ENCODE assay signal across 8 cellular contexts in the genomic region with DNA sequence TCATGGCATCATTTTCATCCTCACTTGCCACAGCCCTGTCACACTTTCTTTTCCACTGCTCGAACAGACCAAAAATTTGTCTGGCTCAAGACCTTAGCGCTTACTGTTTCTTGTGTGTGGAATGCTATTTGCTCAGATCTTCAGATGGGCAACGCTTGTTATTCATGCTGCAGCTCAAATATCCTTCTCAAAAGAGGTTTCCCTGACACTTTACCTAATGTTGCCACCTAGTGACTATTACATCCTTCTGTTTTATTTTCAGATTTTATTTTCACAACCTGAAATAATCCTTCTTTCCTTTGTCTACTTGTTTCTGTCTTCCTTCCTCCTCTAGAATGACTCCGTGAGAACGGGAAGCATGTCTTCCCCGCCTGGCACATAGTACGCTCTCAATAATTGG. TPM values are rescaled to one million over a fixed set of nuclear protein-coding genes. Genes with fewer than 3 reads are reported as not detected.
DNase-seq lines count a peak whose midpoint lies in the region; ATAC-seq and TF ChIP-seq lines count a peak whose summit lies in the region.

No MANE protein-coding gene starts in this region.

- H3K36me3 Mint-ChIP-seq in WTC11: no peaks in the 10 kb centered on the region

- POLR2A ChIA-PET in WTC11 (lab: Charles Lee): no interaction called here

- ATAC-seq in WTC11 (peak; percentile 46), HG02884 (IDR thresholded peaks at IDR 0.05; ENCODE audit: unreplicated experiment) (no peak)

- peaks cover 23% of the 10 kb centered on the region for H3K4me1 Mint-ChIP-seq in WTC11

- DNase-seq in NCI-H1105 treated with DMSO at 0.1 percent for 48 hours (lab: John Stamatoyannopoulos, UW) (peak; percentile 35), NCI-H1105 (lab: John Stamatoyannopoulos, UW) (no peak), Kasumi-1 (lab: John Stamatoyannopoulos, UW) (peak; percentile 51 to 60), WTC11 (ENCODE audit: low spot score) (no peak), medulla oblongata (ENCODE audit: extremely low spot score) (peak; percentile 30), epidermal melanocyte (ENCODE audit: insufficient read length, low spot score) (no peak), occipital lobe (lab: John Stamatoyannopoulos, UW) (no peak)

- CTCF ChIA-PET in WTC11 (lab: Charles Lee): interaction anchor here (0.8 to 2.0 kb wide), 8 partner anchors 9 to 411 kb away, joined by 3 to 14 read pairs (median 4); no protein-coding TSS in a partner anchor

- peak overlapping the region; percentile 33; the same call in 1 of the 2 replicates for H3K27ac Mint-ChIP-seq in WTC11

- H3K9me3 Mint-ChIP-seq in WTC11: no peaks in the 10 kb centered on the region

- H3K27me3 Mint-ChIP-seq in WTC11 (ENCODE audit: low read depth): no peaks in the 10 kb centered on the region

- no peak overlapping the region for H3K4me3 Mint-ChIP-seq in WTC11

- no peak for TF ChIP-seq CTCF in WTC11 (IDR thresholded peaks at IDR 0.05)

TF ChIP-seq in WTC11, 78 proteins besides CTCF, POLR2A, EP300 and RAD21:
- TF ChIP-seq, protein P1, sequence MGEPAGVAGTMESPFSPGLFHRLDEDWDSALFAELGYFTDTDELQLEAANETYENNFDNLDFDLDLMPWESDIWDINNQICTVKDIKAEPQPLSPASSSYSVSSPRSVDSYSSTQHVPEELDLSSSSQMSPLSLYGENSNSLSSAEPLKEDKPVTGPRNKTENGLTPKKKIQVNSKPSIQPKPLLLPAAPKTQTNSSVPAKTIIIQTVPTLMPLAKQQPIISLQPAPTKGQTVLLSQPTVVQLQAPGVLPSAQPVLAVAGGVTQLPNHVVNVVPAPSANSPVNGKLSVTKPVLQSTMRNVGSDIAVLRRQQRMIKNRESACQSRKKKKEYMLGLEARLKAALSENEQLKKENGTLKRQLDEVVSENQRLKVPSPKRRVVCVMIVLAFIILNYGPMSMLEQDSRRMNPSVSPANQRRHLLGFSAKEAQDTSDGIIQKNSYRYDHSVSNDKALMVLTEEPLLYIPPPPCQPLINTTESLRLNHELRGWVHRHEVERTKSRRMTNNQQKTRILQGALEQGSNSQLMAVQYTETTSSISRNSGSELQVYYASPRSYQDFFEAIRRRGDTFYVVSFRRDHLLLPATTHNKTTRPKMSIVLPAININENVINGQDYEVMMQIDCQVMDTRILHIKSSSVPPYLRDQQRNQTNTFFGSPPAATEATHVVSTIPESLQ (CRISPR knock-in tag; IDR thresholded peaks at IDR 0.05): no peak
- TF ChIP-seq TP53 (CRISPR knock-in tag; IDR thresholded peaks at IDR 0.05) (no peak), AR (CRISPR knock-in tag; IDR thresholded peaks at IDR 0.05) (no peak), TEAD1 (CRISPR knock-in tag; IDR thresholded peaks at IDR 0.05) (no peak), CREM (CRISPR knock-in tag; IDR thresholded peaks at IDR 0.05) (no peak), GABPB1 (CRISPR knock-in tag; IDR thresholded peaks at IDR 0.05) (no peak), ZNF232 (CRISPR knock-in tag; IDR thresholded peaks at IDR 0.05) (no peak), ZNF263 (CRISPR knock-in tag; IDR thresholded peaks at IDR 0.05; ENCODE audit: low read depth) (no peak), SMAD4 (CRISPR knock-in tag; IDR thresholded peaks at IDR 0.05) (no peak), MAX (CRISPR knock-in tag; IDR thresholded peaks at IDR 0.05) (no peak), ZSCAN18 (CRISPR knock-in tag; IDR thresholded peaks at IDR 0.05) (no peak), ATF3 (CRISPR knock-in tag; conservative IDR thresholded peaks at IDR 0.05) (no peak), RORB (CRISPR knock-in tag; IDR thresholded peaks at IDR 0.05) (no peak)
- TF ChIP-seq, protein P2, sequence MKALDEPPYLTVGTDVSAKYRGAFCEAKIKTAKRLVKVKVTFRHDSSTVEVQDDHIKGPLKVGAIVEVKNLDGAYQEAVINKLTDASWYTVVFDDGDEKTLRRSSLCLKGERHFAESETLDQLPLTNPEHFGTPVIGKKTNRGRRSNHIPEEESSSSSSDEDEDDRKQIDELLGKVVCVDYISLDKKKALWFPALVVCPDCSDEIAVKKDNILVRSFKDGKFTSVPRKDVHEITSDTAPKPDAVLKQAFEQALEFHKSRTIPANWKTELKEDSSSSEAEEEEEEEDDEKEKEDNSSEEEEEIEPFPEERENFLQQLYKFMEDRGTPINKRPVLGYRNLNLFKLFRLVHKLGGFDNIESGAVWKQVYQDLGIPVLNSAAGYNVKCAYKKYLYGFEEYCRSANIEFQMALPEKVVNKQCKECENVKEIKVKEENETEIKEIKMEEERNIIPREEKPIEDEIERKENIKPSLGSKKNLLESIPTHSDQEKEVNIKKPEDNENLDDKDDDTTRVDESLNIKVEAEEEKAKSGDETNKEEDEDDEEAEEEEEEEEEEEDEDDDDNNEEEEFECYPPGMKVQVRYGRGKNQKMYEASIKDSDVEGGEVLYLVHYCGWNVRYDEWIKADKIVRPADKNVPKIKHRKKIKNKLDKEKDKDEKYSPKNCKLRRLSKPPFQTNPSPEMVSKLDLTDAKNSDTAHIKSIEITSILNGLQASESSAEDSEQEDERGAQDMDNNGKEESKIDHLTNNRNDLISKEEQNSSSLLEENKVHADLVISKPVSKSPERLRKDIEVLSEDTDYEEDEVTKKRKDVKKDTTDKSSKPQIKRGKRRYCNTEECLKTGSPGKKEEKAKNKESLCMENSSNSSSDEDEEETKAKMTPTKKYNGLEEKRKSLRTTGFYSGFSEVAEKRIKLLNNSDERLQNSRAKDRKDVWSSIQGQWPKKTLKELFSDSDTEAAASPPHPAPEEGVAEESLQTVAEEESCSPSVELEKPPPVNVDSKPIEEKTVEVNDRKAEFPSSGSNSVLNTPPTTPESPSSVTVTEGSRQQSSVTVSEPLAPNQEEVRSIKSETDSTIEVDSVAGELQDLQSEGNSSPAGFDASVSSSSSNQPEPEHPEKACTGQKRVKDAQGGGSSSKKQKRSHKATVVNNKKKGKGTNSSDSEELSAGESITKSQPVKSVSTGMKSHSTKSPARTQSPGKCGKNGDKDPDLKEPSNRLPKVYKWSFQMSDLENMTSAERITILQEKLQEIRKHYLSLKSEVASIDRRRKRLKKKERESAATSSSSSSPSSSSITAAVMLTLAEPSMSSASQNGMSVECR (CRISPR knock-in tag; IDR thresholded peaks at IDR 0.05; ENCODE audit: borderline replicate concordance): no peak
TF ChIP-seq in WTC11: peak in this region for 0.

RNA-seq across cellular contexts. Expression of gene FBXO33, which starts 5.6 kb away (rescaled TPM):
- total RNA-seq in WTC11 (2021) (7.8 to 9.6 TPM (median 8.4 TPM) in 3 replicates), occipital lobe (26.8 TPM)

Comparison
In these comparisons a context has a peak if more than half of its experiments do, and no peak if none do; other contexts are left out.
1. DNase-seq: peak in NCI-H1105 treated with DMSO at 0.1 percent for 48 hours (single experiment), Kasumi-1 (2 of 2) and medulla oblongata (single experiment); none in NCI-H1105 (single experiment), WTC11 (single experiment), epidermal melanocyte (single experiment) and occipital lobe (single experiment).